In the genomic region with DNA sequence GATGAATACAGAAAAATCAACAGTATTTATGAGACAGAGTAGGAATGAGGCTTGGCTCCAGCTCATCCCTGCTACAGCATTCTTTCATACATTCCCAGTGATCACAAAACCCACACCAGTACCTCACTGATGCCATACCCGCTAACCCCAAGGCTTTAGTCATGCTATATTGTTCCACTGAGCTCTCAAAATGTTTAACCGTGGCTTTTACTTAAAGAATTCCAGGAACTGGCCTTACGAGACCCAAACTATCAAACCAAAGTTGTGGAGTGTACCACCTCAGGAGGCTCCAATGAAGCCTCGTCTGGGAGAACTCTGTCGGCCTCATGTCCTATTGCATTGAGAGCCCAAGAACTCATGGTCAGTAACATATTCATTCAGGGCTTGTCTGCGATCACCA, we compare ENCODE assay signal across 13 cellular contexts.
DNase-seq lines count a peak whose midpoint lies in the region; ATAC-seq and TF ChIP-seq lines count a peak whose summit lies in the region.
"Had no signal": no experiment of that assay in that cellular context is flagged by ENCODE, and none has a peak within 500 bp of the region (broad histone marks: within the 10 kb centered on the region; RNA-seq: fewer than 3 reads in every experiment).

No MANE protein-coding gene starts in this region.

- H2BK120ac ChIP-seq in trophoblast cell (ENCODE audit: insufficient read depth, low read length, poor library complexity): no peak overlapping the region

- no peak overlapping the region for H3K23ac ChIP-seq in trophoblast cell (ENCODE audit: low read length)

- H3K27ac ChIP-seq in epithelial cell of prostate (peak overlapping the region; percentile 41), trophoblast cell (ENCODE audit: low read depth, low read length) (no peak overlapping the region)

- no CpG with 5 or more reads among the region's 6 CpGs for WGBS in trophoblast cell (ENCODE audit: extremely low coverage, insufficient coverage, insufficient read length)

- peaks cover 0 to 5% of the 10 kb centered on the region in 2 experiments for H3K4me1 ChIP-seq in trophoblast cell (ENCODE audit: control insufficient read depth in 1 of 2, insufficient read depth in 2 of 2, low read length in 2 of 2)

- POLR2A ChIA-PET in BJ (lab: Charles Lee): interaction anchor here (1.2 kb wide), 1 partner anchor 28 kb away, joined by 3 read pairs; no protein-coding TSS in a partner anchor

- no peak overlapping the region for H3K14ac ChIP-seq in trophoblast cell (ENCODE audit: low read length)

- CTCF ChIA-PET in BJ (lab: Yijun Ruan, JAX): interaction anchor here (0.6 to 0.8 kb wide), 2 partner anchors 19 to 1098 kb away, joined by 3 to 4 read pairs; no protein-coding TSS in a partner anchor

- H3K4ac ChIP-seq in trophoblast cell (ENCODE audit: low read depth, low read length): no peak overlapping the region

- H4K91ac ChIP-seq in trophoblast cell (ENCODE audit: low read depth, low read length): no peak overlapping the region

- no peak overlapping the region for H2BK12ac ChIP-seq in trophoblast cell (ENCODE audit: low read length)

- no peak for ATAC-seq in GM21576 (IDR thresholded peaks at IDR 0.05; ENCODE audit: unreplicated experiment)
- ATAC-seq: stimulated activated effector memory CD8-positive, alpha-beta T cell treated with anti-CD3 and anti-CD28 coated beads, Interleukin-12 subunit alpha, Interleukin-12 subunit beta, amount 100 ng/mL, for 72 hours had no signal

- no peak for TF ChIP-seq CTCF in BJ (IDR thresholded peaks at IDR 0.05; ENCODE audit: insufficient read depth, low read depth, low read length)

- H3K27me3 ChIP-seq in BJ (ENCODE audit: control insufficient read depth, insufficient read depth, low read length) (no peaks in the 10 kb centered on the region), trophoblast cell (ENCODE audit: insufficient read depth, low read length) (no peaks in the 10 kb centered on the region)

- H2AFZ ChIP-seq in trophoblast cell (ENCODE audit: insufficient read depth, low read length, poor library complexity): no peak overlapping the region
- H2AFZ ChIP-seq: parathyroid adenoma had no signal

- H3K4me3 ChIP-seq in BJ (ENCODE audit: low read depth, low read length) (no peak overlapping the region), trophoblast cell (ENCODE audit: low read depth, low read length) (no peak overlapping the region)

- H3K79me1 ChIP-seq in trophoblast cell (ENCODE audit: low read length): no peaks in the 10 kb centered on the region

- no peaks in the 10 kb centered on the region for H3K36me3 ChIP-seq in BJ (ENCODE audit: control insufficient read depth, insufficient read depth, low read length)
- H3K36me3 ChIP-seq in trophoblast cell (ENCODE audit: control insufficient read depth in 1 of 2, insufficient read depth in 2 of 2, low read length in 2 of 2): no peaks in the 10 kb centered on the region

- no peak overlapping the region for H2AK5ac ChIP-seq in trophoblast cell (ENCODE audit: low read length)

- H3K79me2 ChIP-seq in trophoblast cell (ENCODE audit: control insufficient read depth, insufficient read depth, low read length, poor library complexity): no peaks in the 10 kb centered on the region
- H3K79me2 ChIP-seq: parathyroid adenoma had no signal

- H4K8ac ChIP-seq in trophoblast cell (ENCODE audit: low read depth, low read length): no peak overlapping the region

- no peak overlapping the region for H2BK5ac ChIP-seq in trophoblast cell (ENCODE audit: low read depth, low read length, poor library complexity)

- H3K4me2 ChIP-seq in trophoblast cell (ENCODE audit: low read length): no peak overlapping the region

- no peak overlapping the region for H3K9ac ChIP-seq in trophoblast cell (ENCODE audit: low read length)
- H3K9ac ChIP-seq: parathyroid adenoma had no signal

- no peak overlapping the region for H4K12ac ChIP-seq in trophoblast cell (ENCODE audit: low read depth, low read length)

- DNase-seq in BJ (ENCODE audit: low read depth): peak; percentile 39
- peak; percentile 5 for DNase-seq in MV-4-11 (lab: John Stamatoyannopoulos, UW)
- no peak for DNase-seq in epithelial cell of prostate (ENCODE audit: low read depth, low spot score)
- DNase-seq in trophoblast cell: peak; percentile 61 to 81
- no peak for DNase-seq in RKO (ENCODE audit: low spot score)
- DNase-seq in SK-N-DZ (ENCODE audit: low spot score): no peak
- no peak for DNase-seq in amygdala (lab: John Stamatoyannopoulos, UW)
- DNase-seq: CD4-positive, CD25-positive, alpha-beta regulatory T cell; NCI-H510A; stimulated activated CD4-positive, alpha-beta T cell treated with anti-CD3 and anti-CD28 coated beads, Interleukin-2, amount 100 ng/mL, for 24 hours had no signal

- H3K18ac ChIP-seq in trophoblast cell (ENCODE audit: low read length): no peak overlapping the region

- no peaks in the 10 kb centered on the region for H3K9me3 ChIP-seq in trophoblast cell (ENCODE audit: insufficient read depth, low read depth, low read length)

Comparison
In these comparisons a context has a peak if more than half of its experiments do, and no peak if none do; other contexts are left out.
1. DNase-seq: peak in BJ (single experiment), MV-4-11 (single experiment) and trophoblast cell (2 of 2); none in epithelial cell of prostate (single experiment), RKO (single experiment), SK-N-DZ (single experiment) and amygdala (0 of 56).